Comparison of ENCODE assay signal across 7 cellular contexts in genomic region chr3:184228376-184229137, GRCh38. TPM values are rescaled to one million over a fixed set of nuclear protein-coding genes. Genes with fewer than 3 reads are reported as not detected.
DNase-seq lines count a peak whose midpoint lies in the region; ATAC-seq and TF ChIP-seq lines count a peak whose summit lies in the region.

No MANE protein-coding gene starts in this region.

- TF ChIP-seq RAD21 in HCT116 (IDR thresholded peaks at IDR 0.05; ENCODE audit: low read depth) (no peak), neural cell (conservative IDR thresholded peaks at IDR 0.05) (no peak)

- no peaks in the 10 kb centered on the region for H3K36me3 ChIP-seq in CD8-positive, alpha-beta T cell (ENCODE audit: insufficient read depth, low read length)
- no peaks in the 10 kb centered on the region for H3K36me3 ChIP-seq in HCT116 (ENCODE audit: control insufficient read depth in 1 of 2, insufficient read depth in 2 of 2, low read length in 2 of 2)
- no peaks in the 10 kb centered on the region for H3K36me3 ChIP-seq in neural cell (ENCODE audit: insufficient read depth, low read length)
- H3K36me3 ChIP-seq in ovary, result no peaks in the 10 kb centered on the region

- H3K9me3 ChIP-seq in CD8-positive, alpha-beta T cell (ENCODE audit: low read length), result no peaks in the 10 kb centered on the region
- H3K9me3 ChIP-seq in HCT116 (ENCODE audit: control insufficient read depth in 1 of 2, insufficient read depth in 1 of 2, low read depth in 1 of 2, low read length in 2 of 2) (no peaks in the 10 kb centered on the region), neural cell (ENCODE audit: low read length) (no peaks in the 10 kb centered on the region), ovary (no peaks in the 10 kb centered on the region)

- peaks cover 14% of the 10 kb centered on the region for H3K4me1 ChIP-seq in CD8-positive, alpha-beta T cell (ENCODE audit: insufficient read depth, low read length)
- H3K4me1 ChIP-seq in HCT116 (ENCODE audit: control insufficient read depth in 1 of 2, insufficient read depth in 2 of 2, low read length in 2 of 2) (peaks cover 0 to 18% of the 10 kb centered on the region in 2 experiments; a peak in 3 of 4 replicates), ovary (ENCODE audit: insufficient read depth) (peaks cover 6% of the 10 kb centered on the region)

- H3K9me2 ChIP-seq in HCT116 (ENCODE audit: insufficient read depth) (no peaks in the 10 kb centered on the region), neural cell (ENCODE audit: insufficient read depth, low read length) (no peaks in the 10 kb centered on the region)

- H3K4me3 Mint-ChIP-seq in CD8-positive, alpha-beta T cell, result peak overlapping the region; percentile 76
- H3K4me3 Mint-ChIP-seq in brain, result peak overlapping the region; percentile 65 to 86 (median 79)

- H3K27me3 Mint-ChIP-seq in CD8-positive, alpha-beta T cell (ENCODE audit: low read depth), result peaks cover 46% of the 10 kb centered on the region
- peaks cover 90% of the 10 kb centered on the region for H3K27me3 Mint-ChIP-seq in brain

- H3K79me2 ChIP-seq in HCT116 (ENCODE audit: insufficient read depth, low read length) (no peaks in the 10 kb centered on the region), neural cell (replicated peaks; ENCODE audit: insufficient read depth, low read length) (no peaks in the 10 kb centered on the region)

- no peak overlapping the region for H3K27ac ChIP-seq in CD8-positive, alpha-beta T cell (ENCODE audit: low read depth, low read length)
- H3K27ac ChIP-seq in HCT116 (ENCODE audit: low read depth, low read length) (no peak overlapping the region), neural cell (ENCODE audit: low read length) (no peak overlapping the region), ovary (no peak overlapping the region)

- peaks cover 21% of the 10 kb centered on the region for H3K27me3 ChIP-seq in CD8-positive, alpha-beta T cell (ENCODE audit: insufficient read depth, low read length)
- H3K27me3 ChIP-seq in HCT116 (ENCODE audit: insufficient read depth, low read length), result no peaks in the 10 kb centered on the region
- H3K27me3 ChIP-seq in neural cell (ENCODE audit: insufficient read depth, low read depth, low read length), result peaks cover 68% of the 10 kb centered on the region
- H3K27me3 ChIP-seq in ovary, result no peaks in the 10 kb centered on the region

- H2AFZ ChIP-seq in HCT116 (ENCODE audit: low read depth, low read length, poor library complexity, severe bottlenecking) (no peak overlapping the region), neural cell (ENCODE audit: low read depth, low read length) (no peak overlapping the region)

- no peak for DNase-seq in CD8-positive, alpha-beta T cell
- DNase-seq in HCT116 (ENCODE audit: low read depth, low spot score) (no peak), AG08395 (ENCODE audit: low spot score) (no peak), ovary (no peak)

- TF ChIP-seq EP300 in neural cell (conservative IDR thresholded peaks at IDR 0.05; ENCODE audit: poor library complexity, severe bottlenecking) (no peak), ovary (IDR thresholded peaks at IDR 0.05) (no peak)

- no TSS peak for BruUV-seq in HCT116 (replicated peaks; lab: Mats Ljungman, UMichigan)

- H3K9me3 Mint-ChIP-seq in CD8-positive, alpha-beta T cell, result no peaks in the 10 kb centered on the region
- H3K9me3 Mint-ChIP-seq in brain, result peaks cover 0 to 3% (median 0%) of the 10 kb centered on the region in 5 experiments

- 27 to 34% (median 31%) methylated on average over 12 of the region's 12 CpGs for WGBS in ovary, 3 donors

- H3K36me3 Mint-ChIP-seq in CD8-positive, alpha-beta T cell, result no peaks in the 10 kb centered on the region
- H3K36me3 Mint-ChIP-seq in brain, result no peaks in the 10 kb centered on the region

- H3K9ac ChIP-seq in HCT116 (ENCODE audit: low read length) (no peak overlapping the region), neural cell (ENCODE audit: low read length) (no peak overlapping the region)

- POLR2A ChIA-PET in CD8-positive, alpha-beta T cell (lab: Charles Lee), result interaction anchor here (1.5 kb wide), 1 partner anchor 21 kb away, joined by 3 read pairs; the partner anchor contains the start of gene EEF1AKMT4
- POLR2A ChIA-PET in HCT116 (lab: Charles Lee), result interaction anchor here (1.3 to 1.4 kb wide), 2 partner anchors 18 to 54 kb away, joined by 3 read pairs; partner anchors contain the start of gene AP2M1

- ATAC-seq in CD8-positive, alpha-beta T cell, result no peak
- ATAC-seq in HCT116 (no peak), GM19397 (IDR thresholded peaks at IDR 0.05; ENCODE audit: unreplicated experiment) (no peak)

- CTCF ChIA-PET in CD8-positive, alpha-beta T cell (lab: Charles Lee), result interaction anchor here (0.8 to 5.9 kb wide), 15 partner anchors 11 to 315 kb away, joined by 3 to 103 read pairs (median 8); partner anchors contain the start of gene EEF1AKMT4
- CTCF ChIA-PET in HCT116 (lab: Charles Lee), result interaction anchor here (1.0 to 2.7 kb wide), 10 partner anchors 9 to 70 kb away, joined by 3 to 12 read pairs (median 6); partner anchors contain the start of gene ABCF3

- no peak for TF ChIP-seq POLR2A in HCT116 (IDR thresholded peaks at IDR 0.05; ENCODE audit: borderline replicate concordance, extremely low read depth, insufficient read depth, insufficient read length)
- no peak for TF ChIP-seq POLR2A in ovary (IDR thresholded peaks at IDR 0.05)

- intact Hi-C loops in CD8-positive, alpha-beta T cell (cut with DNase I, micrococcal nuclease), result loop anchor here in 1 of 2 experiments (1.0 to 5.0 kb wide), 5 partner anchors 42 to 314 kb away; partner anchors contain the start of genes ABCF3, AP2M1 and PSMD2
- intact Hi-C loops in HCT116 (cut with micrococcal nuclease) (no loop called here), ovary (cut with DNase I) (no loop called here)

- H3K4me2 ChIP-seq in HCT116 (ENCODE audit: low read length), result peak overlapping the region; percentile 97
- H3K4me2 ChIP-seq in neural cell (ENCODE audit: low read length), result no peak overlapping the region

- H4K20me1 ChIP-seq in HCT116 (ENCODE audit: insufficient read depth) (no peaks in the 10 kb centered on the region), neural cell (ENCODE audit: insufficient read depth) (no peaks in the 10 kb centered on the region)

- no peak overlapping the region for H3K27ac Mint-ChIP-seq in CD8-positive, alpha-beta T cell
- H3K27ac Mint-ChIP-seq in brain, result no peak overlapping the region

- H3K4me1 Mint-ChIP-seq in CD8-positive, alpha-beta T cell (ENCODE audit: low read depth), result peaks cover 14% of the 10 kb centered on the region
- peaks cover 14% of the 10 kb centered on the region for H3K4me1 Mint-ChIP-seq in brain

- no peak for TF ChIP-seq CTCF in CD8-positive, alpha-beta T cell (IDR thresholded peaks at IDR 0.05)
- TF ChIP-seq CTCF in HCT116 (IDR thresholded peaks at IDR 0.05 in 2 of 3, conservative IDR thresholded peaks at IDR 0.05 in 1 of 3; ENCODE audit: borderline replicate concordance in 1 of 3, insufficient read depth in 1 of 3, low read depth in 2 of 3, low read length in 2 of 3), result no peak
- no peak for TF ChIP-seq CTCF in brain (conservative IDR thresholded peaks at IDR 0.05)
- no peak for TF ChIP-seq CTCF in neural cell (IDR thresholded peaks at IDR 0.05; ENCODE audit: poor library complexity, severe bottlenecking)
- no peak for TF ChIP-seq CTCF in ovary (IDR thresholded peaks at IDR 0.05)

- H3K4me3 ChIP-seq in CD8-positive, alpha-beta T cell (ENCODE audit: low read depth, low read length), result peak overlapping the region; percentile 80
- H3K4me3 ChIP-seq in HCT116 (replicated peaks in 1 of 2; ENCODE audit: low read depth in 1 of 2, low read length in 2 of 2) (peak overlapping the region; percentile 38 to 73), neural cell (ENCODE audit: low read length) (peak overlapping the region; percentile 76), ovary (no peak overlapping the region)

- H3F3A ChIP-seq in neural cell (ENCODE audit: insufficient read depth, low read length, poor library complexity, severe bottlenecking), result no peaks in the 10 kb centered on the region

- RAD21 ChIA-PET in HCT116 (lab: Charles Lee; ENCODE audit: low non-redundant PET in 1 of 2, low total read pairs in 2 of 2, uncharacterized antibody in 2 of 2, unreplicated experiment in 2 of 2), result interaction anchor here (0.5 kb wide), 2 partner anchors 31 to 60 kb away, joined by 3 to 8 read pairs; no protein-coding TSS in a partner anchor

RNA-seq across cellular contexts. Expression of gene VWA5B2, which starts 0.8 kb away (rescaled TPM):
- total RNA-seq in CD8-positive, alpha-beta T cell, result under 1 TPM; 0.28 to 0.65 TPM
- total RNA-seq in HCT116 (2021; ENCODE audit: unreplicated experiment), result 10.6 TPM
- 5.9 and 6.0 TPM in 2 replicates for polyA plus RNA-seq in HCT116 (2012)
- 8.0 TPM for polyA plus RNA-seq in brain (ENCODE audit: insufficient read depth, low read depth, low replicate concordance)
- polyA plus RNA-seq in neural cell, result 0.33 and 0.34 TPM in 2 replicates
- polyA minus RNA-seq in neural cell, result 0.35 and 0.49 TPM in 2 replicates
- total RNA-seq in ovary, result 1 to 10 TPM in 1 of 7 donors, under 1 TPM in 5, not detected in 1; 0.24 to 5.9 (median 0.64) TPM
- under 1 TPM; 0.15 to 0.36 TPM for polyA plus RNA-seq in ovary

RNA-seq across cellular contexts. Expression of gene ALG3, which starts 20.2 kb away (rescaled TPM):
- 10 to 100 TPM; 15.7 to 16.4 TPM for total RNA-seq in CD8-positive, alpha-beta T cell
- total RNA-seq in HCT116 (2021; ENCODE audit: unreplicated experiment) (56.6 TPM), ovary (10 to 100 TPM; 20.0 to 42.0 (median 23.0) TPM)
- 50.0 and 55.9 TPM in 2 replicates for polyA plus RNA-seq in HCT116 (2012)
- polyA plus RNA-seq in brain (ENCODE audit: insufficient read depth, low read depth, low replicate concordance) (27.6 TPM), neural cell (10.8 and 13.5 TPM in 2 replicates), ovary (10 to 100 TPM; 17.8 to 25.4 TPM)
- polyA minus RNA-seq in neural cell, result 17.3 and 17.7 TPM in 2 replicates

RNA-seq across cellular contexts. Expression of gene EEF1AKMT4, which starts 20.9 kb away (rescaled TPM):
- under 1 TPM in 1 of 2 experiments, not detected in 1; 0.38 TPM for total RNA-seq in CD8-positive, alpha-beta T cell
- 10.5 TPM for total RNA-seq in HCT116 (2021; ENCODE audit: unreplicated experiment)
- 13.2 and 14.2 TPM in 2 replicates for polyA plus RNA-seq in HCT116 (2012)
- polyA plus RNA-seq in brain (ENCODE audit: insufficient read depth, low read depth, low replicate concordance), result 1.5 TPM
- 1.6 and 1.8 TPM in 2 replicates for polyA plus RNA-seq in neural cell
- 0.49 and 1.0 TPM in 2 replicates for polyA minus RNA-seq in neural cell
- total RNA-seq in ovary, result 1 to 10 TPM; 1.6 to 3.3 (median 2.1) TPM
- 1 to 10 TPM in 1 of 2 donors, under 1 TPM in 1; 0.87 to 1.2 TPM for polyA plus RNA-seq in ovary

RNA-seq across cellular contexts. Expression of gene CAMK2N2, which starts 32.8 kb away (rescaled TPM):
- total RNA-seq in CD8-positive, alpha-beta T cell, result not detected
- 5.1 TPM for total RNA-seq in HCT116 (2021; ENCODE audit: unreplicated experiment)
- 1.5 and 2.0 TPM in 2 replicates for polyA plus RNA-seq in HCT116 (2012)
- polyA plus RNA-seq in brain (ENCODE audit: insufficient read depth, low read depth, low replicate concordance), result 94.8 TPM
- polyA plus RNA-seq in neural cell, result 2.8 and 5.7 TPM in 2 replicates
- polyA minus RNA-seq in neural cell, result 5.2 and 5.8 TPM in 2 replicates
- under 1 TPM in 2 of 7 donors, not detected in 5; 0.23 to 0.26 TPM for total RNA-seq in ovary
- polyA plus RNA-seq in ovary, result under 1 TPM; 0.08 to 0.13 TPM

RNA-seq across cellular contexts. Expression of gene ABCF3, which starts 42.6 kb away (rescaled TPM):
- 100 to 1,000 TPM; 192 to 193 TPM for total RNA-seq in CD8-positive, alpha-beta T cell
- total RNA-seq in HCT116 (2021; ENCODE audit: unreplicated experiment) (74.6 TPM), ovary (10 to 100 TPM; 56.6 to 82.0 (median 61.7) TPM)
- polyA plus RNA-seq in HCT116 (2012), result 59.5 and 63.4 TPM in 2 replicates
- polyA plus RNA-seq in brain (ENCODE audit: insufficient read depth, low read depth, low replicate concordance) (44.2 TPM), neural cell (40.3 and 52.6 TPM in 2 replicates), ovary (10 to 100 TPM; 30.2 to 42.8 TPM)
- 58.1 and 75.2 TPM in 2 replicates for polyA minus RNA-seq in neural cell
